In the genomic region with DNA sequence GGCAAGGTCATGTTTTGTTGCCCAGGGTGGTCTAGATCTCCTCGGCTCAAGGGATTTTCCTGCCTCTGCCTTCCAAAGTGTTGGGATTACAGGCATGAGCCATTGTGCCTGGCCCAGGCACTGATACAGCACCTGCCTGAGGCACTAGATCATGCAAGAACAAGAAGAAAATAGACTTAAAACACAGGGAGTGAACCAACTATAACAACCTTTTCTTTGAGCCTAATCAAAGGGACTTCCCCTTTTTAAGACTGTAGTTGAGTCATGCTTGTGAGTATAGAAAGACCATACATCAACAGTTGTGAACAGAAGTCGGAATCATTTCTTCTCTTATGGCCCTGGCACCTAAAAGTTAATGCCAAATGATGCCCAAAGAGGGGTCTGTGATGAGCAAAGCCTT, we compare ENCODE assay signal across 16 cellular contexts. TPM values are rescaled to one million over a fixed set of nuclear protein-coding genes. Genes with fewer than 3 reads are reported as not detected.
A peak's percentile ranks its signal among the peaks of the same experiment; 100 is the strongest.
DNase-seq lines count a peak whose midpoint lies in the region; FAIRE-seq and TF ChIP-seq lines count a peak whose summit lies in the region.
"Had no signal": no experiment of that assay in that cellular context is flagged by ENCODE, and none has a peak within 500 bp of the region (broad histone marks: within the 10 kb centered on the region; RNA-seq: fewer than 3 reads in every experiment).

No MANE protein-coding gene starts in this region.

- H3K9me1 ChIP-seq in keratinocyte (ENCODE audit: control insufficient read depth, extremely low read depth, insufficient read depth, low read length), result no peaks in the 10 kb centered on the region

- H3K36me3 ChIP-seq in Karpas-422 (ENCODE audit: insufficient read depth, low read length) (no peaks in the 10 kb centered on the region), keratinocyte (ENCODE audit: control insufficient read depth in 2 of 2, extremely low read depth in 1 of 2, insufficient read depth in 2 of 2, low read length in 2 of 2) (no peaks in the 10 kb centered on the region), OCI-LY7 (ENCODE audit: insufficient read depth, low read length) (no peaks in the 10 kb centered on the region)
- H3K36me3 ChIP-seq: colonic mucosa had no signal

- H3K4me1 ChIP-seq in Karpas-422 (ENCODE audit: low read length), result peaks cover 5% of the 10 kb centered on the region
- peaks cover 31% of the 10 kb centered on the region for H3K4me1 ChIP-seq in keratinocyte (ENCODE audit: control insufficient read depth, extremely low read depth, insufficient read depth, low read length)
- no peaks in the 10 kb centered on the region for H3K4me1 ChIP-seq in OCI-LY7 (ENCODE audit: insufficient read depth, low read length, poor library complexity, severe bottlenecking)
- H3K4me1 ChIP-seq: colonic mucosa had no signal

- H3K27me3 ChIP-seq in Karpas-422 (ENCODE audit: low read length), result 0 out of 2 replicates have a peak, but pooled peaks cover 2% of the 10 kb centered on the region
- H3K27me3 ChIP-seq in keratinocyte (ENCODE audit: control insufficient read depth, extremely low read depth, insufficient read depth, low read length), result no peaks in the 10 kb centered on the region
- H3K27me3 ChIP-seq: colonic mucosa had no signal

- H3K27ac ChIP-seq in Karpas-422 (ENCODE audit: low read length) (no peak overlapping the region), keratinocyte (ENCODE audit: control insufficient read depth, insufficient read depth, low read length) (peak overlapping the region; percentile 48), OCI-LY7 (ENCODE audit: low read depth, low read length, poor library complexity, severe bottlenecking) (no peak overlapping the region)
- H3K27ac ChIP-seq: colonic mucosa, skin epidermis had no signal

- no TSS peak for BruUV-seq in OCI-LY7 (replicated peaks; lab: Mats Ljungman, UMichigan)

- intact Hi-C loops in OCI-LY7 (cut with micrococcal nuclease; ENCODE audit: unreplicated experiment), result no loop called here

- CTCF ChIA-PET in OCI-LY7 (lab: Charles Lee; ENCODE audit: unreplicated experiment), result interaction anchor here (0.6 kb wide), 1 partner anchor 25 kb away, joined by 3 read pairs; no protein-coding TSS in a partner anchor

- peak; percentile 40 for DNase-seq in CD1c-positive myeloid dendritic cell (ENCODE audit: extremely low spot score)
- DNase-seq in Karpas-422, result peak; percentile 54
- DNase-seq in SKM-1 treated with dmso at 0.1 percent for 144 hours (lab: John Stamatoyannopoulos, UW; ENCODE audit: unreplicated experiment), result peak; percentile 49
- peak; percentile 59 for DNase-seq in keratinocyte (ENCODE audit: low read depth, low spot score)
- DNase-seq in GOT3 (lab: John Stamatoyannopoulos, UW), result no peak
- DNase-seq in OCI-LY7 (ENCODE audit: low spot score), result no peak
- no peak for DNase-seq in OCI-M2 (lab: John Stamatoyannopoulos, UW; ENCODE audit: unreplicated experiment)
- DNase-seq in NCI-H146 (lab: John Stamatoyannopoulos, UW), result no peak
- DNase-seq: activated CD4-positive, CD25-positive, alpha-beta regulatory T cell; colonic mucosa; COR-L47; head of caudate nucleus; left ventricle myocardium superior; NCI-H1694; stimulated activated CD4-positive, alpha-beta T cell treated with anti-CD3 and anti-CD28 coated beads, Interleukin-4, amount 100 ng/mL, for 24 hours had no signal

- H3K4me2 ChIP-seq in Karpas-422 (ENCODE audit: low read depth, low read length, poor library complexity, severe bottlenecking) (no peak overlapping the region), keratinocyte (ENCODE audit: control insufficient read depth, extremely low read depth, insufficient read depth, low read depth, low read length) (no peak overlapping the region), OCI-LY7 (ENCODE audit: low read length) (no peak overlapping the region)

- no peak overlapping the region for H2AFZ ChIP-seq in Karpas-422 (ENCODE audit: low read length)
- no peak overlapping the region for H2AFZ ChIP-seq in keratinocyte (ENCODE audit: control insufficient read depth, low read length)
- no peak overlapping the region for H2AFZ ChIP-seq in OCI-LY7 (ENCODE audit: low read length)

- dilution Hi-C loops in keratinocyte (cut with MboI; ENCODE audit: extremely low pct_ligation_motif_present, low sequenced_read_pairs), result no loop called here

- FAIRE-seq in keratinocyte (lab: Jason Lieb, UNC), result peak; percentile 78

- TF ChIP-seq CTCF in keratinocyte (optimal IDR thresholded peaks at IDR 0.05 in 1 of 3, IDR thresholded peaks at IDR 0.05 in 1 of 3, conservative IDR thresholded peaks at IDR 0.05 in 1 of 3; ENCODE audit: extremely low read depth in 1 of 3, insufficient read depth in 2 of 3, low read length in 3 of 3), result no peak
- no peak for TF ChIP-seq CTCF in OCI-LY7 (conservative IDR thresholded peaks at IDR 0.05; ENCODE audit: low read length)

- H3K4me3 ChIP-seq in Karpas-422 (ENCODE audit: low read length) (no peak overlapping the region), keratinocyte (ENCODE audit: control insufficient read depth in 2 of 3, extremely low read depth in 1 of 3, insufficient read depth in 2 of 3, low read depth in 1 of 3, low read length in 3 of 3) (no peak overlapping the region), OCI-LY7 (ENCODE audit: low read depth, low read length, poor library complexity, severe bottlenecking) (no peak overlapping the region)
- H3K4me3 ChIP-seq: colonic mucosa, skin epidermis had no signal

- POLR2A ChIA-PET in OCI-LY7 (lab: Charles Lee), result no interaction called here

- H3K79me2 ChIP-seq in Karpas-422 (ENCODE audit: low read length), result no peaks in the 10 kb centered on the region
- H3K79me2 ChIP-seq in keratinocyte (ENCODE audit: control insufficient read depth, insufficient read depth, low read length), result no peaks in the 10 kb centered on the region
- H3K79me2 ChIP-seq in OCI-LY7 (ENCODE audit: insufficient read depth, low read depth, low read length), result no peaks in the 10 kb centered on the region

- no peaks in the 10 kb centered on the region for H4K20me1 ChIP-seq in Karpas-422 (ENCODE audit: insufficient read depth, low read depth, low read length)
- no peaks in the 10 kb centered on the region for H4K20me1 ChIP-seq in keratinocyte (ENCODE audit: control insufficient read depth, extremely low read depth, insufficient read depth, low read length)
- H4K20me1 ChIP-seq in OCI-LY7 (ENCODE audit: insufficient read depth, low read length), result no peaks in the 10 kb centered on the region

- H3K9me2 ChIP-seq in Karpas-422 (replicated peaks; ENCODE audit: insufficient read depth, low read length) (no peaks in the 10 kb centered on the region), OCI-LY7 (ENCODE audit: insufficient read depth, low read length) (no peaks in the 10 kb centered on the region)

- no peak overlapping the region for H3K9ac ChIP-seq in Karpas-422 (ENCODE audit: low read length)
- no peak overlapping the region for H3K9ac ChIP-seq in keratinocyte (ENCODE audit: control insufficient read depth, extremely low read depth, insufficient read depth, low read length)

- no peaks in the 10 kb centered on the region for H3K9me3 ChIP-seq in Karpas-422 (ENCODE audit: low read length)
- H3K9me3 ChIP-seq in keratinocyte (ENCODE audit: control insufficient read depth, low read depth, low read length), result no peaks in the 10 kb centered on the region
- H3K9me3 ChIP-seq in OCI-LY7 (ENCODE audit: low read length), result no peaks in the 10 kb centered on the region
- H3K9me3 ChIP-seq: colonic mucosa had no signal

RNA-seq across cellular contexts. Expression of a gene that starts 47.9 kb away (rescaled TPM):
- 200 and 267 TPM in 2 replicates for total RNA-seq in Karpas-422 (2014; rRNA removed; shearing (Covaris generic); ENCODE audit: low replicate concordance)
- 8.6 to 18.7 TPM (median 14.2 TPM) in 3 replicates for polyA plus RNA-seq in keratinocyte
- polyA plus RNA-seq in keratinocyte (2011; ENCODE audit: low read depth), result 9.0 TPM
- 15.0 and 27.6 TPM in 2 replicates for polyA plus RNA-seq in keratinocyte (2011; cell fraction: cytosol; rRNA removed)
- polyA plus RNA-seq in keratinocyte (2011; cell fraction: nucleus; rRNA removed), result 13.2 and 16.7 TPM in 2 replicates
- polyA plus RNA-seq in keratinocyte (2012; ENCODE audit: low replicate concordance), result 6.8 and 8.5 TPM in 2 replicates
- polyA minus RNA-seq in keratinocyte, result 9.3 to 15.2 TPM (median 10.5 TPM) in 3 replicates
- polyA minus RNA-seq in keratinocyte (2011; cell fraction: cytosol; rRNA and poly(A)+ RNA removed), result 13.0 TPM
- polyA minus RNA-seq in keratinocyte (2011; cell fraction: nucleus; rRNA and poly(A)+ RNA removed), result 8.5 and 12.6 TPM in 2 replicates
- total RNA-seq in OCI-LY7 (2014; rRNA removed; shearing (Covaris generic)), result 17.1 and 23.2 TPM in 2 replicates
- 34.0 and 35.2 TPM in 2 replicates for total RNA-seq in OCI-LY7 (2022)

Comparison
In these comparisons a context has a peak if more than half of its experiments do, and no peak if none do; other contexts are left out.
1. DNase-seq: peak in CD1c-positive myeloid dendritic cell (single experiment), Karpas-422 (single experiment), SKM-1 treated with dmso at 0.1 percent for 144 hours (single experiment) and keratinocyte (single experiment); none in GOT3 (single experiment), OCI-LY7 (single experiment), OCI-M2 (single experiment) and NCI-H146 (single experiment).